Comparison of ENCODE assay signal across 9 cellular contexts in genomic region chr7:6376820-6377219, GRCh38. TPM values are rescaled to one million over a fixed set of nuclear protein-coding genes. Genes with fewer than 3 reads are reported as not detected.
DNase-seq lines count a peak whose midpoint lies in the region; ATAC-seq and TF ChIP-seq lines count a peak whose summit lies in the region.
"Had no signal": no experiment of that assay in that cellular context is flagged by ENCODE, and none has a peak within 500 bp of the region (broad histone marks: within the 10 kb centered on the region; RNA-seq: fewer than 3 reads in every experiment).

No MANE protein-coding gene starts in this region.

- H3K36me3 Mint-ChIP-seq in HFFc6 (ENCODE audit: low read depth) (peaks cover 28% of the 10 kb centered on the region), chondrocyte (ENCODE audit: low read depth) (no peaks in the 10 kb centered on the region)

- H3K27ac Mint-ChIP-seq in HFFc6 (no peak overlapping the region), chondrocyte (ENCODE audit: unreplicated experiment) (peak overlapping the region; percentile 94)

- peaks cover 5% of the 10 kb centered on the region; the same call in 1 of the 2 replicates for H3K9me3 Mint-ChIP-seq in HFFc6
- no peaks in the 10 kb centered on the region for H3K9me3 Mint-ChIP-seq in chondrocyte (ENCODE audit: low read depth)

- H3K27me3 ChIP-seq in AG04450 (ENCODE audit: control insufficient read depth, insufficient read depth, low read length): no peaks in the 10 kb centered on the region

- POLR2A ChIA-PET in AG04450 (lab: Yijun Ruan, JAX): interaction anchor here (0.7 kb wide), 2 partner anchors 71 to 179 kb away, joined by 6 to 8 read pairs; no protein-coding TSS in a partner anchor

- H3K4me1 Mint-ChIP-seq in HFFc6 (ENCODE audit: low read depth) (peaks cover 38% of the 10 kb centered on the region), chondrocyte (ENCODE audit: low read depth) (peaks cover 54% of the 10 kb centered on the region)

- ATAC-seq in GM19452 (IDR thresholded peaks at IDR 0.05; ENCODE audit: unreplicated experiment): no peak

- H3K27me3 Mint-ChIP-seq in HFFc6 (ENCODE audit: insufficient read depth) (peaks cover 8% of the 10 kb centered on the region), chondrocyte (ENCODE audit: low read depth) (no peaks in the 10 kb centered on the region)

- peak overlapping the region; percentile 10; the same call in 1 of the 2 replicates for H3K4me3 ChIP-seq in AG04450 (ENCODE audit: low read depth, low read length)

- TF ChIP-seq CTCF in AG04450 (IDR thresholded peaks at IDR 0.05; ENCODE audit: low read depth, low read length): no peak
- no peak for TF ChIP-seq CTCF in HFFc6 (IDR thresholded peaks at IDR 0.05)
- TF ChIP-seq CTCF in chondrocyte (IDR thresholded peaks at IDR 0.05): no peak

- H3K27ac ChIP-seq in AG04450 (ENCODE audit: low read depth, low read length): no peak overlapping the region

- DNase-seq in AG04450 (ENCODE audit: low read depth, low spot score) (no peak), HFFc6 (no peak), chondrocyte (ENCODE audit: low spot score) (no peak), mucosa of gallbladder (ENCODE audit: low spot score) (peak; percentile 44), NCI-H1105 (lab: John Stamatoyannopoulos, UW) (no peak), NCI-H146 treated with DMSO at 0.1 percent for 48 hours (lab: John Stamatoyannopoulos, UW; ENCODE audit: unreplicated experiment) (no peak), HCEC 1CT (no peak)
- DNase-seq: NCI-H187 had no signal

- CTCF ChIA-PET in AG04450 (lab: Charles Lee): no interaction called here

- H3K9me3 ChIP-seq in AG04450 (ENCODE audit: control insufficient read depth, insufficient read depth, low read length): no peaks in the 10 kb centered on the region

- H3K4me3 Mint-ChIP-seq in HFFc6: peak overlapping the region; percentile 96
- H3K4me3 Mint-ChIP-seq in chondrocyte (ENCODE audit: unreplicated experiment): peak overlapping the region; percentile 81

RNA-seq across cellular contexts. Expression of gene RAC1, which starts 2.5 kb away (rescaled TPM):
- 478 and 535 TPM in 2 replicates for polyA plus RNA-seq in AG04450 (2011; rRNA removed)
- 214 and 232 TPM in 2 replicates for polyA minus RNA-seq in AG04450 (2011; rRNA and poly(A)+ RNA removed)
- total RNA-seq in HFFc6 (2021; fragmentation: NEBNext Ultra II Directional; extraction: Animal tissue kit (Norgen Biotek cat#: 25700)): 100 to 1,000 TPM; 311 to 400 (median 359) TPM
- total RNA-seq in chondrocyte (224 to 293 TPM (median 282 TPM) in 3 replicates), mucosa of gallbladder (276 TPM)

RNA-seq across cellular contexts. Expression of gene FAM220A, which starts 28.1 kb away (rescaled TPM):
- 18.0 and 22.4 TPM in 2 replicates for polyA plus RNA-seq in AG04450 (2011; rRNA removed)
- polyA minus RNA-seq in AG04450 (2011; rRNA and poly(A)+ RNA removed): 12.9 and 14.9 TPM in 2 replicates
- total RNA-seq in HFFc6 (2021; fragmentation: NEBNext Ultra II Directional; extraction: Animal tissue kit (Norgen Biotek cat#: 25700)): 10 to 100 TPM; 13.6 to 24.8 (median 15.5) TPM
- total RNA-seq in chondrocyte (30.8 to 39.0 TPM (median 32.2 TPM) in 3 replicates), mucosa of gallbladder (20.1 TPM)
